Comparison of ENCODE assay signal across 8 cellular contexts in genomic region chr2:160387558-160388262, GRCh38.
DNase-seq lines count a peak whose midpoint lies in the region; ATAC-seq and TF ChIP-seq lines count a peak whose summit lies in the region.

No MANE protein-coding gene starts in this region.

- no peaks in the 10 kb centered on the region for H3K27me3 Mint-ChIP-seq in activated naive CD4-positive, alpha-beta T cell treated with anti-CD3 and anti-CD28 coated beads for 36 hours (ENCODE audit: low read depth)

- intact Hi-C loops in activated naive CD4-positive, alpha-beta T cell treated with anti-CD3 and anti-CD28 coated beads for 36 hours (cut with micrococcal nuclease), result loop anchor here (1.0 to 2.0 kb wide), 2 partner anchors 17 to 167 kb away; no protein-coding TSS in a partner anchor
- intact Hi-C loops in upper lobe of right lung (cut with DNase I), result no loop called here

- no peak overlapping the region for H3K4ac ChIP-seq in mesendoderm (ENCODE audit: low read depth, low read length)

- no peaks in the 10 kb centered on the region for H3K27me3 ChIP-seq in mesendoderm (ENCODE audit: insufficient read depth, low read length, poor library complexity)
- no peaks in the 10 kb centered on the region for H3K27me3 ChIP-seq in upper lobe of right lung

- H3K9ac ChIP-seq in mesendoderm (ENCODE audit: low read length), result no peak overlapping the region

- H4K8ac ChIP-seq in mesendoderm (ENCODE audit: low read depth, low read length), result no peak overlapping the region

- ATAC-seq in upper lobe of right lung, result peak; percentile 82

- H3K4me3 Mint-ChIP-seq in activated naive CD4-positive, alpha-beta T cell treated with anti-CD3 and anti-CD28 coated beads for 36 hours, result peak overlapping the region; percentile 29

- no peaks in the 10 kb centered on the region for H3K36me3 ChIP-seq in mesendoderm (ENCODE audit: control insufficient read depth, insufficient read depth, low read length)
- H3K36me3 ChIP-seq in upper lobe of right lung, result no peaks in the 10 kb centered on the region

- no peaks in the 10 kb centered on the region for H3K36me3 Mint-ChIP-seq in activated naive CD4-positive, alpha-beta T cell treated with anti-CD3 and anti-CD28 coated beads for 36 hours (ENCODE audit: low read depth)

- H4K5ac ChIP-seq in mesendoderm (ENCODE audit: low read length), result no peak overlapping the region

- H3K23ac ChIP-seq in mesendoderm (ENCODE audit: low read length), result no peak overlapping the region

- peak overlapping the region; percentile 56 for H3K27ac Mint-ChIP-seq in activated naive CD4-positive, alpha-beta T cell treated with anti-CD3 and anti-CD28 coated beads for 36 hours

- CTCF ChIA-PET in activated naive CD4-positive, alpha-beta T cell treated with anti-CD3 and anti-CD28 coated beads for 36 hours (lab: Charles Lee), result interaction anchor here (0.6 to 1.4 kb wide), 6 partner anchors 9 to 269 kb away, joined by 3 to 7 read pairs (median 3); no protein-coding TSS in a partner anchor

- H3K27ac ChIP-seq in cingulate gyrus (ENCODE audit: low read depth, low read length) (peak overlapping the region; percentile 57), mesendoderm (ENCODE audit: low read depth, low read length) (peak overlapping the region; percentile 25), upper lobe of right lung (peak overlapping the region; percentile 59)

- H2BK120ac ChIP-seq in mesendoderm (ENCODE audit: low read depth, low read length), result no peak overlapping the region

- no peak for DNase-seq in activated naive CD4-positive, alpha-beta T cell treated with anti-CD3 and anti-CD28 coated beads for 36 hours
- DNase-seq in activated naive CD4-positive, alpha-beta T cell (lab: John Stamatoyannopoulos, UW), result no peak
- no peak for DNase-seq in mesendoderm
- DNase-seq in upper lobe of right lung, result no peak
- no peak for DNase-seq in NOMO-1 treated with dmso at 0.1 percent for 144 hours (lab: John Stamatoyannopoulos, UW; ENCODE audit: unreplicated experiment)
- no peak for DNase-seq in NCI-H510A treated with DMSO at 0.1 percent for 48 hours (lab: John Stamatoyannopoulos, UW)
- no peak for DNase-seq in HuH-7 (ENCODE audit: low spot score)

- H2BK5ac ChIP-seq in mesendoderm (ENCODE audit: low read length), result no peak overlapping the region

- H3K4me1 ChIP-seq in mesendoderm (ENCODE audit: control insufficient read depth, low read depth, low read length), result peaks cover 7% of the 10 kb centered on the region
- peaks cover 80% of the 10 kb centered on the region for H3K4me1 ChIP-seq in upper lobe of right lung

- H3K18ac ChIP-seq in mesendoderm (ENCODE audit: low read length), result no peak overlapping the region

- H2BK15ac ChIP-seq in mesendoderm (replicated peaks; ENCODE audit: low read depth), result no peak overlapping the region

- WGBS in mesendoderm (ENCODE audit: extremely low coverage, insufficient coverage, low lambda C conversion rate), result no CpG with 5 or more reads among the region's 3 CpGs

- H3K56ac ChIP-seq in mesendoderm (ENCODE audit: low read length), result no peak overlapping the region

- H3K4me2 ChIP-seq in mesendoderm (ENCODE audit: low read length), result no peak overlapping the region

- TF ChIP-seq CTCF in upper lobe of right lung (IDR thresholded peaks at IDR 0.05), result no peak

- H3K4me1 Mint-ChIP-seq in activated naive CD4-positive, alpha-beta T cell treated with anti-CD3 and anti-CD28 coated beads for 36 hours (ENCODE audit: low read depth), result peaks cover 77% of the 10 kb centered on the region

- H3K9me3 Mint-ChIP-seq in activated naive CD4-positive, alpha-beta T cell treated with anti-CD3 and anti-CD28 coated beads for 36 hours, result no peaks in the 10 kb centered on the region

- no peak overlapping the region for H3K4me3 ChIP-seq in mesendoderm (ENCODE audit: low read length)
- no peak overlapping the region for H3K4me3 ChIP-seq in upper lobe of right lung

- H2AK5ac ChIP-seq in mesendoderm (ENCODE audit: low read length), result no peak overlapping the region

- peaks cover 27% of the 10 kb centered on the region for H3K79me1 ChIP-seq in mesendoderm (ENCODE audit: low read length)

- H3K79me2 ChIP-seq in mesendoderm (ENCODE audit: control insufficient read depth, insufficient read depth, low read length), result peaks cover 72% of the 10 kb centered on the region

- no peaks in the 10 kb centered on the region for H3K9me3 ChIP-seq in upper lobe of right lung
